9 cellular contexts compared by ENCODE assay signal in the genomic region with DNA sequence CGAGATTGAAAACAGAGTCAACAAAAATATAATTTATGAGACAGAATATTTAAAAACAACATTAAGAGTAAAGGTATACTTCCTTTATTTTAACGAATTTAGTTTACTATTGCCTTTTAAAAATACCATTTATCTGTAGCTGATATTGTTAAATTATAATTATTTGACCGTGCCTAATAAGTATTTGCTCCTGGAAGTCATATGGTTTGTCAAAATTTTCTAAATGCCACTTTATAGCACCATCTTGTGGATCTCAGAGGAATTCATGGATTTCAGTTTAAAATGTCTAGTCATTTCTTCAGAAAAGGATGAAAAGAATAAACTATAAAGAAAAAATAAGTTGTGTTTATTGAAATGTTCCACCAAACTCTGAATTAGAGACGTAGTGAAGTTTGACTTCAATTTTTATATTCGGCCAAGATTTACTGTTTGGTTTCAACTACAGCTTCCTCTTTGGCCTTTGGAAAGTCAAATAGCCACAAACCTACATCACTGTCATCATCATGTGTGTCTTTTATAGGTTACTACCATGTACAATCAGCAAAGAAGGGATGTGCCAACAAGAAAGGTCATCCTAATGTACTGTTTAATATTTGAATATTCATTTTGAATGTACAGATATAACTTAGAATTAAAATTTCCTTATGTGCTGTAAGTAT. TPM values are rescaled to one million over a fixed set of nuclear protein-coding genes. Genes with fewer than 3 reads are reported as not detected.
DNase-seq lines count a peak whose midpoint lies in the region; ATAC-seq, FAIRE-seq and TF ChIP-seq lines count a peak whose summit lies in the region.
"Had no signal": no experiment of that assay in that cellular context is flagged by ENCODE, and none has a peak within 500 bp of the region (broad histone marks: within the 10 kb centered on the region; RNA-seq: fewer than 3 reads in every experiment).

No MANE protein-coding gene starts in this region.

- H3K27me3 Mint-ChIP-seq in T-helper 17 cell = peaks cover 36% of the 10 kb centered on the region

- FAIRE-seq in endometrium (lab: Jason Lieb, UNC) = peak; percentile 95

- no peak for ATAC-seq in heart left ventricle
- ATAC-seq in right cardiac atrium = no peak
- ATAC-seq in psoas muscle = no peak
- no peak for ATAC-seq in T-helper 17 cell
- ATAC-seq in HG02678 (IDR thresholded peaks at IDR 0.05; ENCODE audit: unreplicated experiment) = no peak

- no peaks in the 10 kb centered on the region for H3K9me3 ChIP-seq in heart left ventricle
- H3K9me3 ChIP-seq in right cardiac atrium (ENCODE audit: control insufficient read depth, low read length) = no peaks in the 10 kb centered on the region
- H3K9me3 ChIP-seq in psoas muscle = no peaks in the 10 kb centered on the region
- H3K9me3 ChIP-seq in T-helper 17 cell (ENCODE audit: control insufficient read depth, low read length, poor library complexity, severe bottlenecking) = no peaks in the 10 kb centered on the region

- peaks cover 0 to 15% (median 0%) of the 10 kb centered on the region in 9 donors for H3K27me3 ChIP-seq in heart left ventricle
- no peaks in the 10 kb centered on the region for H3K27me3 ChIP-seq in right cardiac atrium (ENCODE audit: control insufficient read depth, insufficient read depth)
- no peaks in the 10 kb centered on the region for H3K27me3 ChIP-seq in psoas muscle (ENCODE audit: insufficient read depth in 3 of 3, low read length in 2 of 3)

- H3K4me1 ChIP-seq in heart left ventricle (no peaks in the 10 kb centered on the region), right cardiac atrium (ENCODE audit: control insufficient read depth, insufficient read depth, low read length) (no peaks in the 10 kb centered on the region), psoas muscle (peaks cover 9% of the 10 kb centered on the region)

- H3K36me3 ChIP-seq in heart left ventricle (no peaks in the 10 kb centered on the region), psoas muscle (ENCODE audit: insufficient read depth in 1 of 2, low read depth in 1 of 2) (no peaks in the 10 kb centered on the region)

- no peak overlapping the region for H3K27ac Mint-ChIP-seq in T-helper 17 cell
- H3K27ac Mint-ChIP-seq: activated naive CD4-positive, alpha-beta T cell treated with anti-CD3 and anti-CD28 coated beads, Interleukin-2, amount 50 U/mL, for 24 hours had no signal

- H3K27ac ChIP-seq in heart left ventricle (no peak overlapping the region), right cardiac atrium (ENCODE audit: low read length) (no peak overlapping the region), psoas muscle (no peak overlapping the region)

- DNase-seq in heart left ventricle (no peak), right cardiac atrium (no peak), NOMO-1 treated with DMSO at 0.1 percent for 48 hours (lab: John Stamatoyannopoulos, UW; ENCODE audit: unreplicated experiment) (peak; percentile 85), psoas muscle (no peak), T-helper 17 cell (no peak)
- DNase-seq in effector CD8-positive, alpha-beta T cell (lab: John Stamatoyannopoulos, UW) = no peak

- no peaks in the 10 kb centered on the region for H3K4me1 Mint-ChIP-seq in T-helper 17 cell
- H3K4me1 Mint-ChIP-seq: activated naive CD4-positive, alpha-beta T cell treated with anti-CD3 and anti-CD28 coated beads, Interleukin-2, amount 50 U/mL, for 24 hours had no signal

- WGBS in heart left ventricle, 4 donors = 28 to 31% (median 30%) methylated on average over 5 of the region's 5 CpGs
- WGBS in right cardiac atrium = 27% methylated on average over 5 of the region's 5 CpGs
- 31 to 36% (median 32%) methylated on average over 5 of the region's 5 CpGs for WGBS in psoas muscle, 3 donors

- TF ChIP-seq POLR2A in heart left ventricle (IDR thresholded peaks at IDR 0.05) = no peak

- H3K4me3 ChIP-seq in heart left ventricle (no peak overlapping the region), right cardiac atrium (ENCODE audit: low read length) (no peak overlapping the region), psoas muscle (no peak overlapping the region)

- TF ChIP-seq CTCF in heart left ventricle (IDR thresholded peaks at IDR 0.05) (peak in 11 of 12 donors; percentile 7 to 59 (median 40)), psoas muscle (IDR thresholded peaks at IDR 0.05) (peak; percentile 44)

- H3K36me3 Mint-ChIP-seq in T-helper 17 cell (ENCODE audit: low read depth) = peaks cover 2% of the 10 kb centered on the region
- H3K36me3 Mint-ChIP-seq: activated naive CD4-positive, alpha-beta T cell treated with anti-CD3 and anti-CD28 coated beads, Interleukin-2, amount 50 U/mL, for 24 hours had no signal

- no peak overlapping the region for H3K4me3 Mint-ChIP-seq in T-helper 17 cell
- H3K4me3 Mint-ChIP-seq: activated naive CD4-positive, alpha-beta T cell treated with anti-CD3 and anti-CD28 coated beads, Interleukin-2, amount 50 U/mL, for 24 hours had no signal

- intact Hi-C loops in heart left ventricle (cut with DNase I) (loop anchor here in 8 of 10 donors (5.0 to 10.0 kb wide), 4 partner anchors 154 to 1549 kb away; no protein-coding TSS in a partner anchor), right cardiac atrium (cut with DNase I) (loop anchor here in 1 of 4 donors (10.0 kb wide), 1 partner anchor 156 kb away; no protein-coding TSS in a partner anchor), psoas muscle (cut with DNase I) (no loop called here)

RNA-seq across cellular contexts. Expression of gene FTCDNL1, which starts 10.3 kb away (rescaled TPM):
- 1 to 10 TPM in 8 of 9 donors, under 1 TPM in 1; 0.83 to 9.6 (median 2.9) TPM for total RNA-seq in heart left ventricle
- under 1 TPM; 0.69 to 0.75 TPM for polyA plus RNA-seq in heart left ventricle
- total RNA-seq in right cardiac atrium = 1 to 10 TPM; 2.4 to 5.0 (median 3.8) TPM
- polyA plus RNA-seq in right cardiac atrium = 1.7 TPM
- 10 to 100 TPM in 3 of 4 donors, 1 to 10 TPM in 1; 9.0 to 25.7 (median 22.3) TPM for total RNA-seq in psoas muscle
- polyA plus RNA-seq in psoas muscle = 1 to 10 TPM; 4.9 to 6.8 (median 5.8) TPM
- 1 to 10 TPM; 1.8 to 2.6 TPM for total RNA-seq in T-helper 17 cell

RNA-seq across cellular contexts. Expression of gene C2orf69, which starts 49.8 kb away (rescaled TPM):
- total RNA-seq in heart left ventricle (10 to 100 TPM in 1 of 9 donors, 1 to 10 TPM in 8; 7.2 to 10.6 (median 8.7) TPM), right cardiac atrium (10 to 100 TPM in 2 of 4 donors, 1 to 10 TPM in 2; 9.3 to 12.5 (median 9.9) TPM), psoas muscle (10 to 100 TPM; 13.0 to 21.6 (median 15.8) TPM), T-helper 17 cell (10 to 100 TPM; 13.5 to 18.0 TPM)
- polyA plus RNA-seq in heart left ventricle (1 to 10 TPM; 5.5 to 7.0 TPM), right cardiac atrium (6.4 TPM), psoas muscle (10 to 100 TPM in 1 of 3 donors, 1 to 10 TPM in 2; 8.0 to 11.2 (median 8.2) TPM)

Comparison
In these comparisons a context has a peak if more than half of its experiments do, and no peak if none do; other contexts are left out.
1. intact Hi-C loops: an anchor here in heart left ventricle (5.0 to 10.0 kb wide); none called in psoas muscle.